In the genomic region with DNA sequence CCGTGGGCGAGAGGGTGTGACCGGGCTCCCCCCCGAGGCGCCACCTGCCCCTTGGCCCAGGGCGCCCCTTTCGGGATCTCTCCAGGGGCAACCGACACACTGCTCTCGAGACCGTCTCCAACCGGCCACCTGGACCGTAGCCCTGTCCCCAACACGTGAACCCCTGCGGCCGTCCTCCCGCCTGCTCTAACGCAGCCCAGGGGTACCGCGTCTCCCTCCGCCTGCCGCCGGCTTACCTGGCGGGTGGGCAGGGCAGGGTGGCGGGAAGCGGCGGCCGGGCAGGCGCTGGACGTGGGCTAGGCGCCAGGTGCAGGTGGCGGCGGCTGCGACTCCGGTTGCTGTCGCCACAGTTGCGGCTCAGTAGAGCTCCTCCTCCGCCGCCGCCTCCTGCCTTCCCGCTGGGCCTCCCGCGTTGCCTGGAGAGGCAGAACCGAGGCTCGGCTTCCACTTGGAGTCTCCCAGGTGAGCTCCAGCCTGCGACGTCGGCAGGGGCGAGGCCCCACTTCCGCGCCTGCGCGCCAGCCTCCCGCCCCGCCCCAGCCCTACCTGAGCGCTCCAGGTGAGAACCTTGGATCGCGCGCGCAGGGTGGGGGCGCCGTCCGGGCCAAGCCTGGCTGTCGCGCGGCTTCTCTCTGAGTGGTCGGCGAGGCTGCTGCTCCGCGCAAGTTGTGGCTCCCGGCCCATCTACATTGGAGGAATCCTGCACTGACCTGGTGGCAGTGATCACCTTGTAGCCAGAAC, we compare ENCODE assay signal across 8 cellular contexts. TPM values are rescaled to one million over a fixed set of nuclear protein-coding genes. Genes with fewer than 3 reads are reported as not detected.
A peak's percentile ranks its signal among the peaks of the same experiment; 100 is the strongest.
DNase-seq lines count a peak whose midpoint lies in the region; ATAC-seq and TF ChIP-seq lines count a peak whose summit lies in the region.

Gene GALNT3 (minus strand): TSS at position 469 of the 741 bp plus-strand sequence. CDS start 23,547 bp downstream, outside the sequence.

- no peak for TF ChIP-seq CTCF in omental fat pad (IDR thresholded peaks at IDR 0.05)

- peak; percentile 47 for DNase-seq in NCI-H82 (lab: John Stamatoyannopoulos, UW)
- no peak for DNase-seq in NCI-H82 treated with DMSO at 0.1 percent for 48 hours (lab: John Stamatoyannopoulos, UW; ENCODE audit: unreplicated experiment)
- DNase-seq in NCI-H2171 (lab: John Stamatoyannopoulos, UW): peak; percentile 86
- peak; percentile 15 for DNase-seq in activated T-helper 9 cell treated with anti-CD3 and anti-CD28 coated beads, Interleukin-2, amount 50 U/mL, for 16 hours (ENCODE audit: low read depth)
- peak; percentile 43 for DNase-seq in germinal center (ENCODE audit: low spot score)
- DNase-seq in omental fat pad (ENCODE audit: low spot score): no peak
- DNase-seq in MV-4-11 (lab: John Stamatoyannopoulos, UW): no peak

- peak; percentile 34 for ATAC-seq in HG02943 (IDR thresholded peaks at IDR 0.05; ENCODE audit: low read depth, unreplicated experiment)
- peak; percentile 46 for ATAC-seq in omental fat pad (ENCODE audit: low FRiP score)

RNA-seq across cellular contexts. Expression of gene GALNT3, which starts in this region (rescaled TPM):
- total RNA-seq in omental fat pad: 1 to 10 TPM in 3 of 4 donors, under 1 TPM in 1; 0.82 to 2.7 (median 1.7) TPM

Comparison
In these comparisons a context has a peak if more than half of its experiments do, and no peak if none do; other contexts are left out.
1. DNase-seq: peak in NCI-H82 (single experiment), NCI-H2171 (single experiment), activated T-helper 9 cell treated with anti-CD3 and anti-CD28 coated beads, Interleukin-2, amount 50 U/mL, for 16 hours (single experiment) and germinal center (single experiment); none in NCI-H82 treated with DMSO at 0.1 percent for 48 hours (single experiment), omental fat pad (single experiment) and MV-4-11 (single experiment).